25 cellular contexts compared by ENCODE assay signal in the genomic region with DNA sequence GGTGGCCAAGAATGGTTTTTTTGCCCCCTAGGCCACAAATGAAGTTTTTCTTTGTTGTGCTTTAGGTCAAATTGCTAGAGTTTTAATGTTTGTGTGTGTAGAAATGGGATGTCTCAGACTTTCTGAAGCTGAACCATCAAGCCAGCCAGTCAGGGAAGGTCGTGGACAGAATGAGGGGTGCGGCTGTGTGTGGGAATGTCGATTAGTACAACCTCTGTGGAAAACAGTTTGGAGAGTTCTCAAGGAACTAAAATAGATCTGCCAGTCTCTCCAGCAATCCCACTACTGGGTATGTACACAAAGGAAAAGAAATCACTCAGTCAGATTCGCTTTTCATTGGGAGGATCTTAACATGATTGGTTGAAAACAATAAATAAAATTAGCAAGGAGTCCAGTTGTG. TPM values are rescaled to one million over a fixed set of nuclear protein-coding genes. Genes with fewer than 3 reads are reported as not detected.
DNase-seq lines count a peak whose midpoint lies in the region; ATAC-seq and TF ChIP-seq lines count a peak whose summit lies in the region.
"Had no signal": no experiment of that assay in that cellular context is flagged by ENCODE, and none has a peak within 500 bp of the region (broad histone marks: within the 10 kb centered on the region; RNA-seq: fewer than 3 reads in every experiment).

No MANE protein-coding gene starts in this region.

- no peak for TF ChIP-seq EP300 in sigmoid colon (IDR thresholded peaks at IDR 0.05)

- ATAC-seq in left lung (peak; percentile 40), HG02885 (IDR thresholded peaks at IDR 0.05; ENCODE audit: poor library complexity, unreplicated experiment) (no peak)
- ATAC-seq: activated T-cell treated with anti-CD3 and anti-CD28 coated beads, Interleukin-2, amount 50 U/mL, for 4 hours; HCT116; natural killer cell treated with Interleukin-12 subunit alpha and Interleukin-12 subunit beta and Interleukin-15 and Interleukin-18, amount 100 ng/mL, for 72 hours had no signal

- H3K9me3 Mint-ChIP-seq in MCF 10A (ENCODE audit: unreplicated experiment) = no peaks in the 10 kb centered on the region
- H3K9me3 Mint-ChIP-seq: activated T-cell treated with anti-CD3 and anti-CD28 coated beads, Interleukin-2, amount 50 U/mL, for 4 hours; CD4-positive, CD25-positive, alpha-beta regulatory T cell; natural killer cell treated with Interleukin-12 subunit alpha and Interleukin-12 subunit beta and Interleukin-15 and Interleukin-18, amount 100 ng/mL, for 72 hours; T-helper 1 cell treated with Interleukin-12 subunit alpha and Interleukin-12 subunit beta and Interleukin-4 antibody, amounts not matched to agents 30 μg/mL and 1 μg/mL, for 36 hours had no signal

- H3K27ac ChIP-seq in breast epithelium (peak overlapping the region; percentile 19 to 41), left lung (no peak overlapping the region), sigmoid colon (peak overlapping the region; percentile 93 to 98 (median 94)), uterus (peak overlapping the region; percentile 22 to 86)
- H3K27ac ChIP-seq: 22Rv1, HL-60, SK-N-MC, thoracic aorta had no signal

- TF ChIP-seq POLR2A in breast epithelium (IDR thresholded peaks at IDR 0.05) (no peak), sigmoid colon (IDR thresholded peaks at IDR 0.05) (no peak), uterus (IDR thresholded peaks at IDR 0.05) (no peak)

- no peaks in the 10 kb centered on the region for H3K36me3 Mint-ChIP-seq in MCF 10A (ENCODE audit: insufficient read depth, unreplicated experiment)
- H3K36me3 Mint-ChIP-seq: natural killer cell treated with Interleukin-12 subunit alpha and Interleukin-12 subunit beta and Interleukin-15 and Interleukin-18, amount 100 ng/mL, for 72 hours had no signal

- H3K27me3 Mint-ChIP-seq in MCF 10A (ENCODE audit: insufficient read depth, unreplicated experiment) = no peaks in the 10 kb centered on the region
- H3K27me3 Mint-ChIP-seq: CD4-positive, CD25-positive, alpha-beta regulatory T cell; natural killer cell treated with Interleukin-12 subunit alpha and Interleukin-12 subunit beta and Interleukin-15 and Interleukin-18, amount 100 ng/mL, for 72 hours had no signal

- no TSS peak for BruUV-seq in MCF 10A (replicated peaks; lab: Mats Ljungman, UMichigan)

- H3K4me1 Mint-ChIP-seq in MCF 10A (ENCODE audit: insufficient read depth, unreplicated experiment) = no peaks in the 10 kb centered on the region

- WGBS in sigmoid colon, 2 donors = 83 to 88% methylated on average over 4 of the region's 4 CpGs

- H3K9me3 ChIP-seq in breast epithelium = no peaks in the 10 kb centered on the region
- no peaks in the 10 kb centered on the region for H3K9me3 ChIP-seq in left lung
- no peaks in the 10 kb centered on the region for H3K9me3 ChIP-seq in sigmoid colon
- H3K9me3 ChIP-seq in uterus = no peaks in the 10 kb centered on the region
- H3K9me3 ChIP-seq: ovary, thoracic aorta had no signal

- CTCF ChIA-PET in MCF 10A (lab: Yijun Ruan, JAX) = no interaction called here

- no peak for TF ChIP-seq CTCF in breast epithelium (IDR thresholded peaks at IDR 0.05)
- TF ChIP-seq CTCF in MCF 10A (IDR thresholded peaks at IDR 0.05; ENCODE audit: unreplicated experiment) = no peak
- TF ChIP-seq CTCF in left lung (IDR thresholded peaks at IDR 0.05) = no peak
- no peak for TF ChIP-seq CTCF in sigmoid colon (IDR thresholded peaks at IDR 0.05)
- TF ChIP-seq CTCF in uterus (IDR thresholded peaks at IDR 0.05) = no peak

- no peak overlapping the region for H3K4me3 Mint-ChIP-seq in MCF 10A (ENCODE audit: unreplicated experiment)
- H3K4me3 Mint-ChIP-seq: activated T-cell treated with anti-CD3 and anti-CD28 coated beads, Interleukin-2, amount 50 U/mL, for 4 hours; CD4-positive, CD25-positive, alpha-beta regulatory T cell; natural killer cell treated with Interleukin-12 subunit alpha and Interleukin-12 subunit beta and Interleukin-15 and Interleukin-18, amount 100 ng/mL, for 72 hours; T-helper 1 cell treated with Interleukin-12 subunit alpha and Interleukin-12 subunit beta and Interleukin-4 antibody, amounts not matched to agents 30 μg/mL and 1 μg/mL, for 36 hours had no signal

- DNase-seq in breast epithelium (ENCODE audit: low spot score in 2 of 2) = no peak
- DNase-seq in MCF 10A (ENCODE audit: unreplicated experiment) = no peak
- DNase-seq in left lung = no peak
- peak; percentile 13 for DNase-seq in sigmoid colon
- no peak for DNase-seq in uterus
- no peak for DNase-seq in SK-N-DZ (ENCODE audit: low spot score)
- no peak for DNase-seq in COLO668 (lab: John Stamatoyannopoulos, UW; ENCODE audit: unreplicated experiment)
- DNase-seq: activated T-cell treated with anti-CD3 and anti-CD28 coated beads, Interleukin-2, amount 50 U/mL, for 4 hours; CD4-positive, CD25-positive, alpha-beta regulatory T cell; DMS153; Kasumi-1; midbrain; NCI-H1930; NCI-H69; ovary; stimulated activated CD4-positive, alpha-beta T cell treated with anti-CD3 and anti-CD28 coated beads, Interleukin-1b, Interleukin-23, amount 100 ng/mL, for 48 hours had no signal

- H3K27me3 ChIP-seq in breast epithelium = no peaks in the 10 kb centered on the region
- H3K27me3 ChIP-seq in left lung = no peaks in the 10 kb centered on the region
- no peaks in the 10 kb centered on the region for H3K27me3 ChIP-seq in sigmoid colon
- no peaks in the 10 kb centered on the region for H3K27me3 ChIP-seq in uterus
- H3K27me3 ChIP-seq: ovary had no signal

- H3K4me3 ChIP-seq in breast epithelium (peak overlapping the region in 1 of 3 donors; percentile 23), left lung (no peak overlapping the region), sigmoid colon (peak overlapping the region in 1 of 4 donors; percentile 11), uterus (no peak overlapping the region)
- H3K4me3 ChIP-seq: ovary, SK-N-MC, skin epidermis, thoracic aorta had no signal

- H3K36me3 ChIP-seq in breast epithelium (no peaks in the 10 kb centered on the region), left lung (no peaks in the 10 kb centered on the region), sigmoid colon (no peaks in the 10 kb centered on the region), uterus (no peaks in the 10 kb centered on the region)
- H3K36me3 ChIP-seq: ovary, thoracic aorta had no signal

- intact Hi-C loops in breast epithelium (cut with DNase I; ENCODE audit: low total_unique reads) (no loop called here), MCF 10A (cut with micrococcal nuclease) (no loop called here), left lung (cut with DNase I) (no loop called here), sigmoid colon (cut with DNase I) (no loop called here), uterus (cut with DNase I; ENCODE audit: low total_unique reads) (no loop called here)

- POLR2A ChIA-PET in MCF 10A (lab: Yijun Ruan, JAX) = no interaction called here

- H3K4me1 ChIP-seq in breast epithelium (no peaks in the 10 kb centered on the region), left lung (peaks cover 3 to 13% of the 10 kb centered on the region in 2 donors), sigmoid colon (peaks cover 0 to 83% (median 73%) of the 10 kb centered on the region in 4 donors), uterus (peaks cover 0 to 7% of the 10 kb centered on the region in 2 donors)

- H3K27ac Mint-ChIP-seq in MCF 10A (ENCODE audit: low read depth, unreplicated experiment) = no peak overlapping the region
- H3K27ac Mint-ChIP-seq: CD4-positive, CD25-positive, alpha-beta regulatory T cell; natural killer cell treated with Interleukin-12 subunit alpha and Interleukin-12 subunit beta and Interleukin-15 and Interleukin-18, amount 100 ng/mL, for 72 hours; T-helper 1 cell treated with Interleukin-12 subunit alpha and Interleukin-12 subunit beta and Interleukin-4 antibody, amounts not matched to agents 30 μg/mL and 1 μg/mL, for 36 hours had no signal

RNA-seq across cellular contexts. Expression of gene ACACB, which starts 44.5 kb away (rescaled TPM):
- total RNA-seq in breast epithelium (100 to 1,000 TPM; 223 to 957 (median 301) TPM), MCF 10A (2022) (1.0 and 1.3 TPM in 2 replicates), left lung (10 to 100 TPM; 14.8 to 16.8 TPM), sigmoid colon (100 to 1,000 TPM; 116 to 295 (median 161) TPM), uterus (100 to 1,000 TPM in 2 of 4 donors, 10 to 100 TPM in 2; 22.0 to 137 (median 97.2) TPM)
- polyA plus RNA-seq in sigmoid colon = 10 to 100 TPM in 1 of 3 donors, 1 to 10 TPM in 2; 5.3 to 36.0 (median 5.4) TPM
- polyA plus RNA-seq in SK-N-DZ (2014; cell fraction: cytosol; rRNA removed) = 0.49 and 0.92 TPM in 2 replicates
- 0.78 and 5.1 TPM in 2 replicates for polyA plus RNA-seq in SK-N-DZ (2014; cell fraction: nucleus; rRNA removed)

Comparison
In these comparisons a context has a peak if more than half of its experiments do, and no peak if none do; other contexts are left out.
1. H3K27ac ChIP-seq: peak in breast epithelium (2 of 2), sigmoid colon (4 of 4) and uterus (2 of 2); none in left lung (0 of 2).